29 cellular contexts compared by ENCODE assay signal in the genomic region with DNA sequence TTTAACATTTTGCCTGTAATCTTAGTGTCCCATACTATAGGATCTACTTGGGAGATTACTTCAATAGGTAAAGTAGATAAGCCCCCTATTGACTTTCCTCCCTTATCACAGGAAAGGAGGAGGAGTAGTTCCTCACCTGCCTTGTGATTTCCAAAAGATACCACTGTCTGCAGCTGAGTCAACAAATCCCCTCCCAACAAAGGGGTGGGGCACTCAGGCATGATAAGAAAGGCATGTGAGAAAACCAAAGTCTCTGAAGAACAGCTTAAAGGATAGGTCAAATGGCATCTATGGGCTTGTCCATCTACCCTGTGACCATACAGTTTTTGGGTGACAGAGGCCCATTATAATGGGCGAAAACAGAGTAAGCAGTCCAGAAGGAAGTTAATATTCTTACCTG.
A peak's percentile ranks its signal among the peaks of the same experiment; 100 is the strongest.
DNase-seq lines count a peak whose midpoint lies in the region; ATAC-seq, FAIRE-seq and TF ChIP-seq lines count a peak whose summit lies in the region.
"Had no signal": no experiment of that assay in that cellular context is flagged by ENCODE, and none has a peak within 500 bp of the region (broad histone marks: within the 10 kb centered on the region; RNA-seq: fewer than 3 reads in every experiment).

No MANE protein-coding gene starts in this region.

- H3K27ac ChIP-seq in HEK293 (ENCODE audit: extremely low read depth, low read depth, low read length) (no peak overlapping the region), hepatocyte (peak overlapping the region; percentile 82), small intestine (ENCODE audit: low read depth in 1 of 2, low read length in 1 of 2) (no peak overlapping the region)
- H3K27ac ChIP-seq: BLaER1, PC-9, SJSA1 had no signal

- H3K4me3 ChIP-seq in HEK293 (ENCODE audit: low read depth, low read length) (no peak overlapping the region), hepatocyte (no peak overlapping the region), small intestine (ENCODE audit: low read depth in 1 of 2, low read length in 2 of 2) (no peak overlapping the region)
- H3K4me3 ChIP-seq: BLaER1, PC-9, SJSA1 had no signal

- DNase-seq in NCI-H748 treated with DMSO at 0.1 percent for 48 hours (lab: John Stamatoyannopoulos, UW) (peak; percentile 14), hepatocyte (ENCODE audit: low spot score) (peak; percentile 41), small intestine (peak; percentile 52), GM19238 (ENCODE audit: insufficient read length, low spot score) (no peak), NCI-H69 (lab: John Stamatoyannopoulos, UW) (no peak)
- DNase-seq: CD4-positive, CD25-positive, alpha-beta regulatory T cell; DMS53; HCEC 1CT; Karpas-422; NCI-H1092 treated with DMSO at 0.1 percent for 48 hours; NCI-H1436; NCI-H187; NCI-H2081 treated with DMSO at 0.1 percent for 48 hours; NCI-H2171; NCI-H226; NCI-H510A; NCI-H774; PC-9; Right ventricle myocardium superior; RPMI8226 had no signal

- H3K9me2 ChIP-seq in hepatocyte (replicated peaks; ENCODE audit: insufficient read depth) = no peaks in the 10 kb centered on the region

- POLR2A ChIA-PET in HEK293 (lab: Yijun Ruan, JAX) = no interaction called here

- no peaks in the 10 kb centered on the region for H3K9me3 ChIP-seq in HEK293 (ENCODE audit: control insufficient read depth, insufficient read depth, low read depth, low read length)
- H3K9me3 ChIP-seq in hepatocyte (ENCODE audit: low read depth) = no peaks in the 10 kb centered on the region
- H3K9me3 ChIP-seq in small intestine (ENCODE audit: control insufficient read depth, low read depth) = no peaks in the 10 kb centered on the region
- H3K9me3 ChIP-seq: SJSA1 had no signal

- no peaks in the 10 kb centered on the region for H3K36me3 ChIP-seq in HEK293 (ENCODE audit: control insufficient read depth in 2 of 2, insufficient read depth in 1 of 2, low read length in 2 of 2)
- H3K36me3 ChIP-seq in hepatocyte (replicated peaks; ENCODE audit: insufficient read depth, low read depth) = no peaks in the 10 kb centered on the region
- H3K36me3 ChIP-seq in small intestine (ENCODE audit: control insufficient read depth in 2 of 2, insufficient read depth in 2 of 2, low read length in 2 of 2) = no peaks in the 10 kb centered on the region
- H3K36me3 ChIP-seq: BLaER1, SJSA1 had no signal

- H4K20me1 ChIP-seq in hepatocyte (ENCODE audit: insufficient read depth, poor library complexity, severe bottlenecking) = no peaks in the 10 kb centered on the region
- H4K20me1 ChIP-seq: BLaER1 had no signal

- no peak for FAIRE-seq in small intestine (lab: Jason Lieb, UNC)
- FAIRE-seq: A204.1, D721Med, G401.6, GM12891, H1 had no signal

- ATAC-seq in HG03521 (IDR thresholded peaks at IDR 0.05; ENCODE audit: unreplicated experiment) = no peak

- no peak overlapping the region for H2AFZ ChIP-seq in hepatocyte
- H2AFZ ChIP-seq: PC-9 had no signal

- H3K27me3 ChIP-seq in hepatocyte (no peaks in the 10 kb centered on the region), small intestine (ENCODE audit: control insufficient read depth in 2 of 2, insufficient read depth in 2 of 2, low read length in 2 of 2) (peaks cover 0 to 2% of the 10 kb centered on the region in 2 donors)
- H3K27me3 ChIP-seq: BLaER1 had no signal

- TF ChIP-seq CTCF in HEK293 (tag by site-specific recombination; IDR thresholded peaks at IDR 0.05) = no peak
- no peak for TF ChIP-seq CTCF in hepatocyte (IDR thresholded peaks at IDR 0.05; ENCODE audit: poor library complexity)

- no peak overlapping the region for H3K4me2 ChIP-seq in hepatocyte
- H3K4me2 ChIP-seq: PC-9 had no signal

- WGBS in hepatocyte (ENCODE audit: low lambda C conversion rate, missing lambda C conversion rate) = 79% methylated on average over 1 of the region's 1 CpG
- WGBS in small intestine, 3 donors = 63 to 86% (median 81%) methylated on average over 1 of the region's 1 CpG

- no peaks in the 10 kb centered on the region for H3K79me2 ChIP-seq in hepatocyte

- CTCF ChIA-PET in HEK293 (lab: Yijun Ruan, JAX) = interaction anchor here (0.6 kb wide), 1 partner anchor 54 kb away, joined by 3 read pairs; no protein-coding TSS in a partner anchor

- no peaks in the 10 kb centered on the region for H3K4me1 ChIP-seq in HEK293 (ENCODE audit: control insufficient read depth, insufficient read depth, low read length)
- peaks cover 20% of the 10 kb centered on the region for H3K4me1 ChIP-seq in hepatocyte (ENCODE audit: insufficient read depth)
- peaks cover 0 to 2% of the 10 kb centered on the region in 2 donors for H3K4me1 ChIP-seq in small intestine (ENCODE audit: control insufficient read depth in 2 of 2, insufficient read depth in 1 of 2, low read depth in 1 of 2, low read length in 1 of 2)
- H3K4me1 ChIP-seq: SJSA1 had no signal

TF ChIP-seq in HEK293, 187 proteins besides CTCF, POLR2A, EP300 and RAD21:
- TF ChIP-seq ZNF626 (tag by site-specific recombination; IDR thresholded peaks at IDR 0.05) (no peak), KLF1 (tag by site-specific recombination; IDR thresholded peaks at IDR 0.05) (peak; percentile 69), ZNF311 (tag by site-specific recombination; IDR thresholded peaks at IDR 0.05; ENCODE audit: borderline replicate concordance) (no peak), ZNF580 (tag by site-specific recombination; IDR thresholded peaks at IDR 0.05) (no peak), ZNF398 (tag by site-specific recombination; IDR thresholded peaks at IDR 0.05) (no peak)

Comparison
In these comparisons a context has a peak if more than half of its experiments do, and no peak if none do; other contexts are left out.
1. DNase-seq: peak in NCI-H748 treated with DMSO at 0.1 percent for 48 hours (single experiment), hepatocyte (single experiment) and small intestine (single experiment); none in GM19238 (single experiment) and NCI-H69 (single experiment).